ENCODE assay signal across 1 cellular context in the genomic region with DNA sequence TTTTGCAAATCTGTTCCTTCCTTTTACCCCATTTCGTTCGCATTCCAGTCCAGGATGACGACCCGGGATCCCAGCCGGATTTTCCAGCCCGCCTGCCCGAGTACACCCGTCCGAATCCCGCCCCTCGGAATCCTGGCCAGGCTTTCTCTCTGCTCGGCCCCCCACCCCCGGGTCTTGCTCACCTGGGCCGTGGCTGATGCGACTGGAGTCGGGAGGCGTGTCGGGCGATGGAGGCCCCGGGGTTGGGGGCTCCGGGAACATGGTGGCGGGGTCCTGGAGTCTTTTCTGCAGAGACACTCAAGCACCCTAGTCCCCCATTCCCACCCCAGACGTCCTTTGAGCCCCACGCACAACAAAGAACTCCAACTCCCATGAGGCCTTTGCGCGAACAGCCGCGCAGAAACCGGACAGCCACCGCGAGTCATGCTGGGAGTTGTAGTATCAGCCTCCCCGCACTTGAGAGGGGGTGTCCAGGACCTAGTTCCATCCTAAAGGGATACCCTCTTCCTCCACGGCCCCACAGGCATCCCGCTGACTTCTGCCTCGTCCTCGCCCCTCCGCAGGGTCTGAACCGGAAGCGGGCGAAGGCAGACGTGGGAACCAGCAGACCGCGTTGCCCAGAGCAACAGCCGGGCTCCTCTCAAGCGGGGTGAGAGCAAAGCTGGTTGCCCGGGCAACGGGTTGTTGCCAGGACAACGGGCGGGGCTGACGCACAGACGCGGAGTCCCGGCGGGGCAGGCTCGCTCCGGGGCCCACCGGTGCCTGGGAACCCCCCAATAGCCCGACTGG.
TF ChIP-seq lines count a peak whose summit lies in the region.

No MANE protein-coding gene starts in this region.

TF ChIP-seq in HepG2, 621 proteins besides CTCF, POLR2A, EP300 and RAD21 (continued from another document):
- TF ChIP-seq, protein P1, sequence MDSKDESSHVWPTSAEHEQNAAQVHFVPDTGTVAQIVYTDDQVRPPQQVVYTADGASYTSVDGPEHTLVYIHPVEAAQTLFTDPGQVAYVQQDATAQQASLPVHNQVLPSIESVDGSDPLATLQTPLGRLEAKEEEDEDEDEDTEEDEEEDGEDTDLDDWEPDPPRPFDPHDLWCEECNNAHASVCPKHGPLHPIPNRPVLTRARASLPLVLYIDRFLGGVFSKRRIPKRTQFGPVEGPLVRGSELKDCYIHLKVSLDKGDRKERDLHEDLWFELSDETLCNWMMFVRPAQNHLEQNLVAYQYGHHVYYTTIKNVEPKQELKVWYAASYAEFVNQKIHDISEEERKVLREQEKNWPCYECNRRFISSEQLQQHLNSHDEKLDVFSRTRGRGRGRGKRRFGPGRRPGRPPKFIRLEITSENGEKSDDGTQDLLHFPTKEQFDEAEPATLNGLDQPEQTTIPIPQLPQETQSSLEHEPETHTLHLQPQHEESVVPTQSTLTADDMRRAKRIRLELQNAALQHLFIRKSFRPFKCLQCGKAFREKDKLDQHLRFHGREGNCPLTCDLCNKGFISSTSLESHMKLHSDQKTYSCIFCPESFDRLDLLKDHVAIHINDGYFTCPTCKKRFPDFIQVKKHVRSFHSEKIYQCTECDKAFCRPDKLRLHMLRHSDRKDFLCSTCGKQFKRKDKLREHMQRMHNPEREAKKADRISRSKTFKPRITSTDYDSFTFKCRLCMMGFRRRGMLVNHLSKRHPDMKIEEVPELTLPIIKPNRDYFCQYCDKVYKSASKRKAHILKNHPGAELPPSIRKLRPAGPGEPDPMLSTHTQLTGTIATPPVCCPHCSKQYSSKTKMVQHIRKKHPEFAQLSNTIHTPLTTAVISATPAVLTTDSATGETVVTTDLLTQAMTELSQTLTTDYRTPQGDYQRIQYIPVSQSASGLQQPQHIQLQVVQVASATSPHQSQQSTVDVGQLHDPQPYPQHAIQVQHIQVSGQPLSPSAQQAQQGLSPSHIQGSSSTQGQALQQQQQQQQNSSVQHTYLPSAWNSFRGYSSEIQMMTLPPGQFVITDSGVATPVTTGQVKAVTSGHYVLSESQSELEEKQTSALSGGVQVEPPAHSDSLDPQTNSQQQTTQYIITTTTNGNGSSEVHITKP (CRISPR knock-in tag; IDR thresholded peaks at IDR 0.05; ENCODE audit: low read depth), result no peak
- peak; percentile 99 for TF ChIP-seq ZNF143 (CRISPR knock-in tag; IDR thresholded peaks at IDR 0.05)
- no peak for TF ChIP-seq ZNF3 (CRISPR knock-in tag; IDR thresholded peaks at IDR 0.05)
- TF ChIP-seq ZSCAN20 (CRISPR knock-in tag; IDR thresholded peaks at IDR 0.05; ENCODE audit: borderline replicate concordance), result no peak
- TF ChIP-seq PHB2 (IDR thresholded peaks at IDR 0.05; ENCODE audit: partially characterized antibody), result no peak
- 0 out of 2 replicates have a peak, but pooled peaks have one; percentile 8 for TF ChIP-seq FOXO1 (CRISPR knock-in tag; IDR thresholded peaks at IDR 0.05)
- 0 out of 2 replicates have a peak, but pooled peaks have one; percentile 7 for TF ChIP-seq ZBTB42 (CRISPR knock-in tag; IDR thresholded peaks at IDR 0.05)
- TF ChIP-seq MXI1 (IDR thresholded peaks at IDR 0.05; ENCODE audit: borderline replicate concordance, low read depth, low read length), result peak; percentile 99
- peak; percentile 67 for TF ChIP-seq ELF1 (CRISPR knock-in tag; IDR thresholded peaks at IDR 0.05)
- TF ChIP-seq NKX3-1 (CRISPR knock-in tag; IDR thresholded peaks at IDR 0.05), result no peak
- no peak for TF ChIP-seq XBP1 (CRISPR knock-in tag; IDR thresholded peaks at IDR 0.05)
- no peak for TF ChIP-seq NBN (conservative IDR thresholded peaks at IDR 0.05)
- TF ChIP-seq IRF9 (CRISPR knock-in tag; IDR thresholded peaks at IDR 0.05; ENCODE audit: borderline replicate concordance), result 0 out of 2 replicates have a peak, but pooled peaks have one; percentile 38
- TF ChIP-seq, protein P2, sequence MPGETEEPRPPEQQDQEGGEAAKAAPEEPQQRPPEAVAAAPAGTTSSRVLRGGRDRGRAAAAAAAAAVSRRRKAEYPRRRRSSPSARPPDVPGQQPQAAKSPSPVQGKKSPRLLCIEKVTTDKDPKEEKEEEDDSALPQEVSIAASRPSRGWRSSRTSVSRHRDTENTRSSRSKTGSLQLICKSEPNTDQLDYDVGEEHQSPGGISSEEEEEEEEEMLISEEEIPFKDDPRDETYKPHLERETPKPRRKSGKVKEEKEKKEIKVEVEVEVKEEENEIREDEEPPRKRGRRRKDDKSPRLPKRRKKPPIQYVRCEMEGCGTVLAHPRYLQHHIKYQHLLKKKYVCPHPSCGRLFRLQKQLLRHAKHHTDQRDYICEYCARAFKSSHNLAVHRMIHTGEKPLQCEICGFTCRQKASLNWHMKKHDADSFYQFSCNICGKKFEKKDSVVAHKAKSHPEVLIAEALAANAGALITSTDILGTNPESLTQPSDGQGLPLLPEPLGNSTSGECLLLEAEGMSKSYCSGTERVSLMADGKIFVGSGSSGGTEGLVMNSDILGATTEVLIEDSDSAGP (CRISPR knock-in tag; IDR thresholded peaks at IDR 0.05; ENCODE audit: borderline replicate concordance), result 0 out of 2 replicates have a peak, but pooled peaks have one; percentile 35
- TF ChIP-seq ZSCAN9 (CRISPR knock-in tag; IDR thresholded peaks at IDR 0.05; ENCODE audit: borderline replicate concordance), result no peak
- no peak for TF ChIP-seq NONO (IDR thresholded peaks at IDR 0.05)
- peak; percentile 62; the same call in 1 of the 2 replicates for TF ChIP-seq NONO (CRISPR knock-in tag; conservative IDR thresholded peaks at IDR 0.05)
- no peak for TF ChIP-seq GATAD1 (CRISPR knock-in tag; IDR thresholded peaks at IDR 0.05)
- no peak for TF ChIP-seq SKI (IDR thresholded peaks at IDR 0.05; ENCODE audit: partially characterized antibody)
- peak; percentile 83 for TF ChIP-seq GABPB1 (CRISPR knock-in tag; IDR thresholded peaks at IDR 0.05)
- TF ChIP-seq CHD2 (IDR thresholded peaks at IDR 0.05; ENCODE audit: low read depth, low read length), result peak; percentile 18; the same call in 1 of the 2 replicates
- 0 out of 2 replicates have a peak, but pooled peaks have one; percentile 8 for TF ChIP-seq HES4 (CRISPR knock-in tag; IDR thresholded peaks at IDR 0.05; ENCODE audit: borderline replicate concordance)
- TF ChIP-seq SAP130 (CRISPR knock-in tag; IDR thresholded peaks at IDR 0.05; ENCODE audit: low read depth), result peak; percentile 29; the same call in 1 of the 2 replicates
- TF ChIP-seq SNRNP70 (IDR thresholded peaks at IDR 0.05; ENCODE audit: low read depth, low read length), result no peak
- TF ChIP-seq ZNF556 (CRISPR knock-in tag; IDR thresholded peaks at IDR 0.05; ENCODE audit: borderline replicate concordance), result no peak
- no peak for TF ChIP-seq ZNF367 (CRISPR knock-in tag; IDR thresholded peaks at IDR 0.05; ENCODE audit: borderline replicate concordance)
- TF ChIP-seq ZNF124 (CRISPR knock-in tag; IDR thresholded peaks at IDR 0.05), result 0 out of 2 replicates have a peak, but pooled peaks have one; percentile 23
